ENCODE assay signal across 9 cellular contexts in the genomic region with DNA sequence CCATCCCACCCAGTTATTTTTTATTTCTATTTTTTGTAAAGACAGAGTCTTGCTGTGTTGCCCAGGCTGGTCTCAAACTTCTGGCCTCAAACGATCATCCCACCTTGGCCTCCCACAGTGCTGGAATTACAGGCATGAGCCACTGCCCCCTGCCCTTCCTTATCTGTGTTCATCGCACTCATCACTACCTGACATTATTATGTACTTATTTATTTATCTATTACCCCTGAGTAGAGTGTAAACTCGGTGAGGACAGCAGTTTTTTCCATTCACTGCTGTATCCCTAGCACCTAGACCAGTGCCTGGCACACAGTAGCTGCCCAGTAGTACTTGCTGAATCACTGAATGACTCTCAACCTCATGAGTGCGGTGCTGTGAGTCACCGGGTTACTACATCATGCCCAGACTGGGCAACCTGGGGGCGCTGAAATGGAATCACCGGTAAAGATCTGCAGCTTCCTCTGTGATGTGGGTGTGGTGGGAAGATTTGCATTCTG.
DNase-seq lines count a peak whose midpoint lies in the region; ATAC-seq, FAIRE-seq and TF ChIP-seq lines count a peak whose summit lies in the region.
"Had no signal": no experiment of that assay in that cellular context is flagged by ENCODE, and none has a peak within 500 bp of the region (broad histone marks: within the 10 kb centered on the region; RNA-seq: fewer than 3 reads in every experiment).

No MANE protein-coding gene starts in this region.

- ATAC-seq in HG02588 (IDR thresholded peaks at IDR 0.05; ENCODE audit: unreplicated experiment): no peak

- peak; percentile 98 for DNase-seq in ELR (ENCODE audit: low read depth)
- DNase-seq in RCC 7860 (ENCODE audit: low spot score): peak; percentile 93
- DNase-seq in fibroblast of the aortic adventitia (ENCODE audit: low read depth): peak; percentile 85
- DNase-seq in renal cortical epithelial cell (ENCODE audit: low read depth): peak; percentile 98
- DNase-seq in cortex of kidney (lab: John Stamatoyannopoulos, UW): no peak
- no peak for DNase-seq in DMS153 (lab: John Stamatoyannopoulos, UW)
- no peak for DNase-seq in stimulated activated naive CD4-positive, alpha-beta T cell (lab: John Stamatoyannopoulos, UW)
- DNase-seq: Karpas-422 had no signal

- peak; percentile 83 for FAIRE-seq in RCC 7860 (lab: Jason Lieb, UNC)

- H3K4me3 ChIP-seq in fibroblast of the aortic adventitia (ENCODE audit: low read depth, low read length): no peak overlapping the region

- TF ChIP-seq CTCF in fibroblast of the aortic adventitia (IDR thresholded peaks at IDR 0.05; ENCODE audit: insufficient read depth, low read length): no peak

Comparison
In these comparisons a context has a peak if more than half of its experiments do, and no peak if none do; other contexts are left out.
1. DNase-seq: peak in ELR (single experiment), RCC 7860 (single experiment), fibroblast of the aortic adventitia (single experiment) and renal cortical epithelial cell (single experiment); none in cortex of kidney (single experiment), DMS153 (single experiment) and stimulated activated naive CD4-positive, alpha-beta T cell (0 of 6).